12 cellular contexts compared by ENCODE assay signal in the genomic region with DNA sequence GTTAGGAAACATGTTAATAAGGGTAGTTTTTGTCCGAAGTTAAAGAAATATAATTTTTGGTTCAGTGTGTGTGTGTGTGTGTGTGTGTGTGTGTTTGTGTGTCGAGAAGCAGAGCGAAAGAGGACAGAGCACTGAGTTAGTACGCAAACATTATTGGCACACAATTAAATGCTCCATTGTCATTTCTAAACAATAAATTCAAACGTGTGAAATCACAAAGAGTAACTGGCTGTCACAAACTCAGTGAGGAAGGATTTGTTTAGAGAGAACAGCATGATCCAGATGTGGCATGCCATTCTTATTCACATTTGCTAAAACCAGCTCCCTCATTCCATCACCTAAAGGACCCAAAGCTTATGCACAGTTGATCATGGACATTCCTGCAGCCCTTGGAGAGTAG.
DNase-seq lines count a peak whose midpoint lies in the region.
"Had no signal": no experiment of that assay in that cellular context is flagged by ENCODE, and none has a peak within 500 bp of the region (broad histone marks: within the 10 kb centered on the region; RNA-seq: fewer than 3 reads in every experiment).

No MANE protein-coding gene starts in this region.

- DNase-seq in caudate nucleus (lab: John Stamatoyannopoulos, UW) (peak in 3 of 61 donors; percentile 3 to 13 (median 8)), globus pallidus (ENCODE audit: low spot score) (peak; percentile 75), medulla oblongata (ENCODE audit: extremely low spot score) (peak; percentile 56), substantia nigra (lab: John Stamatoyannopoulos, UW) (peak in 2 of 49 donors; percentile 4 to 8), NCI-H345 treated with DMSO at 0.1 percent for 48 hours (lab: John Stamatoyannopoulos, UW; ENCODE audit: unreplicated experiment) (no peak), NCI-H2171 (lab: John Stamatoyannopoulos, UW) (no peak), iPS-NIHi11 (ENCODE audit: low spot score) (no peak)
- DNase-seq in stimulated activated CD4-positive, alpha-beta T cell treated with anti-CD3 and anti-CD28 coated beads, Interleukin-12 subunit alpha, Interleukin-12 subunit beta, amount 100 ng/mL, for 4 hours = no peak
- DNase-seq: ACHN; Calu3; CD4-positive, alpha-beta T cell; DMS 273 treated with DMSO at 0.1 percent for 48 hours had no signal

- H3K27ac ChIP-seq in caudate nucleus (ENCODE audit: low read depth, low read length) (peak overlapping the region; percentile 75), substantia nigra (ENCODE audit: low read depth, low read length, poor library complexity, severe bottlenecking) (peak overlapping the region; percentile 84)

Comparison
In these comparisons a context has a peak if more than half of its experiments do, and no peak if none do; other contexts are left out.
1. DNase-seq: peak in globus pallidus (single experiment) and medulla oblongata (single experiment); none in NCI-H345 treated with DMSO at 0.1 percent for 48 hours (single experiment), stimulated activated CD4-positive, alpha-beta T cell treated with anti-CD3 and anti-CD28 coated beads, Interleukin-12 subunit alpha, Interleukin-12 subunit beta, amount 100 ng/mL, for 4 hours (single experiment), NCI-H2171 (single experiment) and iPS-NIHi11 (single experiment).